ENCODE assay signal across 22 cellular contexts in the genomic region with DNA sequence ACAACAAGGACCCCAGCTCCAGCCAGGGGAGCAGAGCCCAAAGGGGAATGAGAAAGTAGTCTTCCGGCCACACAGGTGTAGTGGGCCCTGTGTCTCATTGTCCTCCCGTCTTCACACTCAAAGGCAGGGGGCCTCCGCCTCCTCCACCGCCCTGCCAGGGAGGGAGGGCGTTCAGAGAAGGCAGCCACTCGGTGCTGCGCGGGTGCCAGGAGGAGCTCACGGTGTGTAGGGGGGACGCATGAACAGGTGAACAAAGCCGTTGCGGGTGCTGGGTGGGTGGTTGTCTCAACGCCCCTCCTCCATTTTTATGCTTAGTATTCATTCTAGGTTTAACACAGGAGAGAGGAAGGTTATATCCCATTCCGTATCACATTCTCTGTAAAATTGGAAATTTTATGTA. TPM values are rescaled to one million over a fixed set of nuclear protein-coding genes. Genes with fewer than 3 reads are reported as not detected.
DNase-seq lines count a peak whose midpoint lies in the region; ATAC-seq, FAIRE-seq and TF ChIP-seq lines count a peak whose summit lies in the region.
"Had no signal": no experiment of that assay in that cellular context is flagged by ENCODE, and none has a peak within 500 bp of the region (broad histone marks: within the 10 kb centered on the region; RNA-seq: fewer than 3 reads in every experiment).

No MANE protein-coding gene starts in this region.

- no peak for FAIRE-seq in A549 (lab: Jason Lieb, UNC)
- FAIRE-seq in keratinocyte (lab: Jason Lieb, UNC): no peak
- FAIRE-seq: GM12892 had no signal

- POLR2A ChIA-PET in A549 (lab: Yijun Ruan, JAX): no interaction called here

- H3K9me3 Mint-ChIP-seq in progenitor cell of endocrine pancreas (ENCODE audit: low read depth): no peaks in the 10 kb centered on the region
- H3K9me3 Mint-ChIP-seq: activated naive CD4-positive, alpha-beta T cell treated with anti-CD3 and anti-CD28 coated beads, Interleukin-2, amount 50 U/mL, for 24 hours; stimulated activated effector memory CD8-positive, alpha-beta T cell treated with anti-CD3 and anti-CD28 coated beads, Interleukin-12 subunit alpha, Interleukin-12 subunit beta, amount 100 ng/mL, for 72 hours had no signal

- dilution Hi-C loops in keratinocyte (cut with MboI; ENCODE audit: extremely low pct_ligation_motif_present, low sequenced_read_pairs): no loop called here

- H3K9ac ChIP-seq in keratinocyte (ENCODE audit: control insufficient read depth, extremely low read depth, insufficient read depth, low read length) (no peak overlapping the region), skeletal muscle satellite cell (ENCODE audit: low read depth, low read length) (peak overlapping the region; percentile 61)

- H3K27me3 Mint-ChIP-seq in progenitor cell of endocrine pancreas: no peaks in the 10 kb centered on the region
- H3K27me3 Mint-ChIP-seq: activated naive CD4-positive, alpha-beta T cell treated with anti-CD3 and anti-CD28 coated beads, Interleukin-2, amount 50 U/mL, for 24 hours had no signal

- peaks cover 31% of the 10 kb centered on the region for H3K4me1 ChIP-seq in A549
- H3K4me1 ChIP-seq in keratinocyte (ENCODE audit: control insufficient read depth, extremely low read depth, insufficient read depth, low read length): peaks cover 15% of the 10 kb centered on the region
- peaks cover 58% of the 10 kb centered on the region for H3K4me1 ChIP-seq in skeletal muscle satellite cell (ENCODE audit: control insufficient read depth, insufficient read depth, low read length)

- H4K20me1 ChIP-seq in keratinocyte (ENCODE audit: control insufficient read depth, extremely low read depth, insufficient read depth, low read length): peaks cover 11% of the 10 kb centered on the region

- no peak for TF ChIP-seq EP300 in A549 (IDR thresholded peaks at IDR 0.05)

- H3K4me1 Mint-ChIP-seq in progenitor cell of endocrine pancreas (ENCODE audit: low read depth): peaks cover 21% of the 10 kb centered on the region
- H3K4me1 Mint-ChIP-seq: activated naive CD4-positive, alpha-beta T cell treated with anti-CD3 and anti-CD28 coated beads, Interleukin-2, amount 50 U/mL, for 24 hours; stimulated activated effector memory CD8-positive, alpha-beta T cell treated with anti-CD3 and anti-CD28 coated beads, Interleukin-12 subunit alpha, Interleukin-12 subunit beta, amount 100 ng/mL, for 72 hours had no signal

- no peak for TF ChIP-seq RAD21 in A549 (conservative IDR thresholded peaks at IDR 0.05 in 1 of 2, IDR thresholded peaks at IDR 0.05 in 1 of 2)

- H2AFZ ChIP-seq in keratinocyte (ENCODE audit: control insufficient read depth, low read length): no peak overlapping the region

- TF ChIP-seq CTCF in A549 (IDR thresholded peaks at IDR 0.05) (no peak), VCaP (conservative IDR thresholded peaks at IDR 0.05) (no peak), keratinocyte (optimal IDR thresholded peaks at IDR 0.05 in 1 of 3, IDR thresholded peaks at IDR 0.05 in 1 of 3, conservative IDR thresholded peaks at IDR 0.05 in 1 of 3; ENCODE audit: extremely low read depth in 1 of 3, insufficient read depth in 2 of 3, low read length in 3 of 3) (no peak), progenitor cell of endocrine pancreas (IDR thresholded peaks at IDR 0.05; ENCODE audit: unreplicated experiment) (no peak)

- peak overlapping the region; percentile 10; the same call in 1 of the 3 replicates for H3K4me2 ChIP-seq in A549
- peak overlapping the region; percentile 78 for H3K4me2 ChIP-seq in keratinocyte (ENCODE audit: control insufficient read depth, extremely low read depth, insufficient read depth, low read depth, low read length)
- H3K4me2 ChIP-seq in skeletal muscle satellite cell (ENCODE audit: low read length): peak overlapping the region; percentile 63

- peaks cover 98% of the 10 kb centered on the region for H3K79me2 ChIP-seq in keratinocyte (ENCODE audit: control insufficient read depth, insufficient read depth, low read length)

- H3K27ac Mint-ChIP-seq in progenitor cell of endocrine pancreas: no peak overlapping the region
- H3K27ac Mint-ChIP-seq: activated naive CD4-positive, alpha-beta T cell treated with anti-CD3 and anti-CD28 coated beads, Interleukin-2, amount 50 U/mL, for 24 hours; stimulated activated effector memory CD8-positive, alpha-beta T cell treated with anti-CD3 and anti-CD28 coated beads, Interleukin-12 subunit alpha, Interleukin-12 subunit beta, amount 100 ng/mL, for 72 hours had no signal

- H3K9me1 ChIP-seq in keratinocyte (ENCODE audit: control insufficient read depth, extremely low read depth, insufficient read depth, low read length): peaks cover 10% of the 10 kb centered on the region

- WGBS in A549 (ENCODE audit: missing lambda C conversion rate): 96% methylated on average over 14 of the region's 14 CpGs

- H3K4me3 ChIP-seq in A549 (no peak overlapping the region), keratinocyte (ENCODE audit: control insufficient read depth in 2 of 3, extremely low read depth in 1 of 3, insufficient read depth in 2 of 3, low read depth in 1 of 3, low read length in 3 of 3) (no peak overlapping the region), skeletal muscle satellite cell (ENCODE audit: low read length) (no peak overlapping the region)
- H3K4me3 ChIP-seq: spleen, suprapubic skin had no signal

- H3K27me3 ChIP-seq in keratinocyte (ENCODE audit: control insufficient read depth, extremely low read depth, insufficient read depth, low read length) (no peaks in the 10 kb centered on the region), skeletal muscle satellite cell (ENCODE audit: control insufficient read depth, insufficient read depth, low read length) (no peaks in the 10 kb centered on the region)
- H3K27me3 ChIP-seq: spleen, suprapubic skin had no signal

- no peak overlapping the region for H3K4me3 Mint-ChIP-seq in progenitor cell of endocrine pancreas (ENCODE audit: low read depth)
- H3K4me3 Mint-ChIP-seq: activated naive CD4-positive, alpha-beta T cell treated with anti-CD3 and anti-CD28 coated beads, Interleukin-2, amount 50 U/mL, for 24 hours; stimulated activated effector memory CD8-positive, alpha-beta T cell treated with anti-CD3 and anti-CD28 coated beads, Interleukin-12 subunit alpha, Interleukin-12 subunit beta, amount 100 ng/mL, for 72 hours had no signal

- TF ChIP-seq POLR2A in A549 (IDR thresholded peaks at IDR 0.05; ENCODE audit: low read length): no peak

- peaks cover 9% of the 10 kb centered on the region for H3K36me3 Mint-ChIP-seq in progenitor cell of endocrine pancreas (ENCODE audit: insufficient read depth)
- H3K36me3 Mint-ChIP-seq: activated naive CD4-positive, alpha-beta T cell treated with anti-CD3 and anti-CD28 coated beads, Interleukin-2, amount 50 U/mL, for 24 hours; stimulated activated effector memory CD8-positive, alpha-beta T cell treated with anti-CD3 and anti-CD28 coated beads, Interleukin-12 subunit alpha, Interleukin-12 subunit beta, amount 100 ng/mL, for 72 hours had no signal

- H3K36me3 ChIP-seq in keratinocyte (ENCODE audit: control insufficient read depth in 2 of 2, extremely low read depth in 1 of 2, insufficient read depth in 2 of 2, low read length in 2 of 2) (peaks cover 4 to 9% of the 10 kb centered on the region in 2 experiments), skeletal muscle satellite cell (ENCODE audit: insufficient read depth, low read length) (peaks cover 40% of the 10 kb centered on the region)
- H3K36me3 ChIP-seq: spleen, suprapubic skin had no signal

- CTCF ChIA-PET in A549 (lab: Yijun Ruan, JAX): no interaction called here

- H3K27ac ChIP-seq in A549 (peak overlapping the region in 1 of 2 experiments; percentile 58; a peak in 3 of 6 replicates), VCaP (peak overlapping the region; percentile 75), keratinocyte (ENCODE audit: control insufficient read depth, insufficient read depth, low read length) (no peak overlapping the region)
- H3K27ac ChIP-seq: suprapubic skin had no signal

- ATAC-seq in A549 (no peak), HG02678 (IDR thresholded peaks at IDR 0.05; ENCODE audit: unreplicated experiment) (no peak), GM19397 (IDR thresholded peaks at IDR 0.05; ENCODE audit: unreplicated experiment) (no peak)
- ATAC-seq: HCT116; stimulated activated effector memory CD8-positive, alpha-beta T cell treated with anti-CD3 and anti-CD28 coated beads, Interleukin-12 subunit alpha, Interleukin-12 subunit beta, amount 100 ng/mL, for 72 hours had no signal

- H3K9me3 ChIP-seq in A549 (no peaks in the 10 kb centered on the region), keratinocyte (ENCODE audit: control insufficient read depth, low read depth, low read length) (no peaks in the 10 kb centered on the region), skeletal muscle satellite cell (replicated peaks; ENCODE audit: low read length) (no peaks in the 10 kb centered on the region)
- H3K9me3 ChIP-seq: spleen, suprapubic skin had no signal

- DNase-seq in A549 (ENCODE audit: low read depth in 1 of 2, low spot score in 1 of 2): no peak
- no peak for DNase-seq in keratinocyte (ENCODE audit: low read depth, low spot score)
- no peak for DNase-seq in AG20443 (ENCODE audit: low spot score)
- no peak for DNase-seq in progenitor cell of endocrine pancreas (ENCODE audit: low spot score, unreplicated experiment)
- DNase-seq: activated CD4-positive, alpha-beta T cell treated with anti-CD3 and anti-CD28 coated beads, Interleukin-2, amount 50 U/mL, for 48 hours; activated CD4-positive, CD25-positive, alpha-beta regulatory T cell; activated CD8-positive, alpha-beta memory T cell treated with anti-CD3 and anti-CD28 coated beads, Interleukin-2, amount 50 U/mL, for 4 hours; cerebellar nuclear complex; EL; mesendoderm; spleen; stimulated activated CD4-positive, alpha-beta T cell treated with anti-CD3 and anti-CD28 coated beads, Interleukin-2, amount 100 ng/mL, for 48 hours; SW 1271 had no signal

RNA-seq across cellular contexts. Expression of gene SH3BP4, which starts 36.7 kb away (rescaled TPM):
- 35.7 and 53.5 TPM in 2 replicates for polyA plus RNA-seq in A549 (2011; rRNA removed)
- 15.5 and 20.8 TPM in 2 replicates for polyA plus RNA-seq in A549 (2012; cell fraction: cytosol; rRNA removed)
- polyA plus RNA-seq in A549 (2012; cell fraction: nucleus; rRNA removed): 16.4 and 18.5 TPM in 2 replicates
- polyA plus RNA-seq in A549 (2017; fragmentation: RNase III; extraction: RNeasy Plus Mini Kit Qiagen cat#74134 plus additional on column Dnase treatment): 22.6 to 25.2 TPM (median 23.4 TPM) in 3 replicates
- 62.5 and 67.6 TPM in 2 replicates for polyA minus RNA-seq in A549 (2011; rRNA and poly(A)+ RNA removed)
- polyA plus RNA-seq in keratinocyte: 46.4 to 56.4 TPM (median 50.4 TPM) in 3 replicates
- 15.7 TPM for polyA plus RNA-seq in keratinocyte (2011; ENCODE audit: low read depth)
- polyA plus RNA-seq in keratinocyte (2011; cell fraction: cytosol; rRNA removed): 38.6 and 45.2 TPM in 2 replicates
- 62.3 and 64.3 TPM in 2 replicates for polyA plus RNA-seq in keratinocyte (2011; cell fraction: nucleus; rRNA removed)
- 18.3 and 39.2 TPM in 2 replicates for polyA plus RNA-seq in keratinocyte (2012; ENCODE audit: low replicate concordance)
- 56.4 to 124 TPM (median 78.8 TPM) in 3 replicates for polyA minus RNA-seq in keratinocyte
- polyA minus RNA-seq in keratinocyte (2011; cell fraction: cytosol; rRNA and poly(A)+ RNA removed): 33.4 TPM
- polyA minus RNA-seq in keratinocyte (2011; cell fraction: nucleus; rRNA and poly(A)+ RNA removed): 43.1 and 65.2 TPM in 2 replicates
- total RNA-seq in skeletal muscle satellite cell (2012; rRNA removed): 28.9 and 35.2 TPM in 2 replicates
- total RNA-seq in progenitor cell of endocrine pancreas: 45.7 and 49.0 TPM in 2 replicates

Comparison
In these comparisons a context has a peak if more than half of its experiments do, and no peak if none do; other contexts are left out.
1. H3K4me2 ChIP-seq: peak in every context shown above with its lines; median percentile 78 in keratinocyte; 63 in skeletal muscle satellite cell; 10 in A549.